In genomic region chr15:22907161-22907950, GRCh38 we compare ENCODE assay signal across 1 cellular context.
TF ChIP-seq lines count a peak whose summit lies in the region.

No MANE protein-coding gene starts in this region.

TF ChIP-seq in HCT116, 20 proteins besides CTCF, POLR2A, EP300 and RAD21 (continued from another document):
- TF ChIP-seq REST (IDR thresholded peaks at IDR 0.05; ENCODE audit: low read depth) (no peak), CEBPB (IDR thresholded peaks at IDR 0.05; ENCODE audit: low read depth) (no peak), SRF (IDR thresholded peaks at IDR 0.05; ENCODE audit: low read depth) (no peak), EZH2 (IDR thresholded peaks at IDR 0.05) (no peak), TCF7L2 (IDR thresholded peaks at IDR 0.05; ENCODE audit: borderline replicate concordance, extremely low read depth, insufficient read depth, insufficient read length) (no peak), FOSL1 (IDR thresholded peaks at IDR 0.05; ENCODE audit: low read depth) (no peak), ZFX (IDR thresholded peaks at IDR 0.05) (no peak), SP1 (IDR thresholded peaks at IDR 0.05; ENCODE audit: low read depth) (no peak), ELF1 (IDR thresholded peaks at IDR 0.05; ENCODE audit: borderline replicate concordance, low read depth) (no peak)
TF ChIP-seq in HCT116: peak in this region for 0.
